ENCODE assay signal across 16 cellular contexts in genomic region chr19:43847884-43848283, GRCh38. TPM values are rescaled to one million over a fixed set of nuclear protein-coding genes. Genes with fewer than 3 reads are reported as not detected.
A peak's percentile ranks its signal among the peaks of the same experiment; 100 is the strongest.
DNase-seq lines count a peak whose midpoint lies in the region; TF ChIP-seq lines count a peak whose summit lies in the region.
"Had no signal": no experiment of that assay in that cellular context is flagged by ENCODE, and none has a peak within 500 bp of the region (broad histone marks: within the 10 kb centered on the region; RNA-seq: fewer than 3 reads in every experiment).

No MANE protein-coding gene starts in this region.

- 77 to 98% methylated on average over 2 to 3 of the region's 4 CpGs for WGBS in endodermal cell (ENCODE audit: insufficient coverage in 1 of 2, insufficient read length in 1 of 2), 2 experiments

- intact Hi-C loops in PC-9 (cut with micrococcal nuclease; ENCODE audit: unreplicated experiment), result no loop called here

- H3K27ac ChIP-seq in PC-9 (no peak overlapping the region), endodermal cell (ENCODE audit: low read depth, low read length) (no peak overlapping the region), subcutaneous abdominal adipose tissue (ENCODE audit: low read depth, low read length) (no peak overlapping the region)

- no peaks in the 10 kb centered on the region for H3K79me2 ChIP-seq in PC-9 (ENCODE audit: low read depth)

- H3F3A ChIP-seq in PC-9 (ENCODE audit: insufficient read depth, low read depth), result no peaks in the 10 kb centered on the region

- H3K4me2 ChIP-seq in PC-9, result no peak overlapping the region

- peaks cover 83% of the 10 kb centered on the region for H3K36me3 Mint-ChIP-seq in endodermal cell (ENCODE audit: low read depth)

- no peaks in the 10 kb centered on the region for H3K4me1 ChIP-seq in PC-9 (replicated peaks; ENCODE audit: insufficient read depth)
- H3K4me1 ChIP-seq in endodermal cell (ENCODE audit: control insufficient read depth, insufficient read depth, low read length), result no peaks in the 10 kb centered on the region
- H3K4me1 ChIP-seq in subcutaneous abdominal adipose tissue (ENCODE audit: control insufficient read depth in 5 of 5, insufficient read depth in 5 of 5, low read length in 5 of 5), result no peaks in the 10 kb centered on the region
- H3K4me1 ChIP-seq: HAP-1 had no signal

- H3K9me3 ChIP-seq in PC-9 (ENCODE audit: insufficient read depth, low read depth) (peaks cover 79% of the 10 kb centered on the region), endodermal cell (ENCODE audit: control insufficient read depth, low read length) (peaks cover 97% of the 10 kb centered on the region), subcutaneous abdominal adipose tissue (ENCODE audit: control insufficient read depth in 5 of 5, low read length in 5 of 5) (peaks cover 76 to 94% (median 91%) of the 10 kb centered on the region in 5 donors)

- H3K27me3 ChIP-seq in PC-9 (ENCODE audit: insufficient read depth, low read depth) (no peaks in the 10 kb centered on the region), endodermal cell (ENCODE audit: control insufficient read depth, insufficient read depth, low read length, poor library complexity, severe bottlenecking) (no peaks in the 10 kb centered on the region), subcutaneous abdominal adipose tissue (ENCODE audit: control insufficient read depth in 5 of 5, insufficient read depth in 4 of 5, low read length in 5 of 5) (no peaks in the 10 kb centered on the region)

- no peaks in the 10 kb centered on the region for H3K27me3 Mint-ChIP-seq in endodermal cell (ENCODE audit: insufficient read depth)

- H3K4me3 ChIP-seq in PC-9, result 0 out of 2 replicates have a peak overlapping the region, but pooled peaks have one; percentile 11
- peak overlapping the region; percentile 42 for H3K4me3 ChIP-seq in endodermal cell (ENCODE audit: low read length)
- H3K4me3 ChIP-seq in subcutaneous abdominal adipose tissue (ENCODE audit: low read depth in 1 of 5, low read length in 5 of 5), result peak overlapping the region; percentile 6 to 54 (median 47)
- H3K4me3 ChIP-seq: HAP-1, K562 had no signal

- BruUV-seq in PC-9 (replicated peaks; lab: Mats Ljungman, UMichigan), result no TSS peak

- no peak overlapping the region for H3K9ac ChIP-seq in endodermal cell (ENCODE audit: extremely low read depth, low read length, poor library complexity, severe bottlenecking)
- H3K9ac ChIP-seq in subcutaneous abdominal adipose tissue (ENCODE audit: low read length in 5 of 5), result no peak overlapping the region

- H3K36me3 ChIP-seq in PC-9 (ENCODE audit: low read depth) (peaks cover 49% of the 10 kb centered on the region), endodermal cell (ENCODE audit: control insufficient read depth, insufficient read depth, low read length) (peaks cover 68% of the 10 kb centered on the region), subcutaneous abdominal adipose tissue (ENCODE audit: control insufficient read depth in 5 of 5, insufficient read depth in 5 of 5, low read length in 5 of 5) (peaks cover 36 to 73% (median 54%) of the 10 kb centered on the region in 5 donors)

- in situ Hi-C loops in GM13977 (cut with MboI; ENCODE audit: low pct_unique_long_range_greater_than_20kb, low sequenced_read_pairs, unreplicated experiment), result loop anchor here (25.0 kb wide), 1 partner anchor 639 kb away; no protein-coding TSS in a partner anchor

- no peak for TF ChIP-seq CTCF in PC-9 (conservative IDR thresholded peaks at IDR 0.05)
- TF ChIP-seq CTCF in endodermal cell (conservative IDR thresholded peaks at IDR 0.05), result no peak
- TF ChIP-seq CTCF in GM13977 (IDR thresholded peaks at IDR 0.05; ENCODE audit: extremely low read depth, insufficient read depth, missing control alignments), result no peak

- no peaks in the 10 kb centered on the region for H4K20me1 ChIP-seq in PC-9 (ENCODE audit: insufficient read depth)

- no peaks in the 10 kb centered on the region for H3K4me1 Mint-ChIP-seq in endodermal cell

- peak; percentile 11 for DNase-seq in ELF-1 (ENCODE audit: low read depth, low spot score)
- DNase-seq in PC-9, result no peak
- DNase-seq in endodermal cell, result no peak
- DNase-seq in AG08395 (ENCODE audit: low spot score), result no peak
- DNase-seq in NCI-H82 (lab: John Stamatoyannopoulos, UW), result no peak
- DNase-seq in GM13977 (ENCODE audit: low spot score), result no peak
- DNase-seq: DMS 273 treated with DMSO at 0.1 percent for 48 hours, NCI-H1092, NCI-H1694, NCI-H2107, NCI-H226, NCI-H526, OCI-M1 had no signal

- H3K27ac Mint-ChIP-seq in endodermal cell, result no peak overlapping the region

- H3K9me2 ChIP-seq in PC-9 (ENCODE audit: insufficient read depth), result no peaks in the 10 kb centered on the region

- no peak overlapping the region for H3K4me3 Mint-ChIP-seq in endodermal cell

- CTCF ChIA-PET in PC-9 (lab: Charles Lee), result no interaction called here

- peaks cover 85% of the 10 kb centered on the region for H3K9me3 Mint-ChIP-seq in endodermal cell

- no peak overlapping the region for H2AFZ ChIP-seq in PC-9

- POLR2A ChIA-PET in PC-9 (lab: Charles Lee; ENCODE audit: unreplicated experiment), result no interaction called here

RNA-seq across cellular contexts. Expression of gene ZNF283, which starts 20.8 kb away (rescaled TPM):
- total RNA-seq in PC-9 (2021) (14.8 and 15.2 TPM in 2 replicates), endodermal cell (10 to 100 TPM in 1 of 2 donors, 1 to 10 TPM in 1; 7.1 to 10.1 TPM)
- 7.1 TPM for polyA plus RNA-seq in endodermal cell (2013, experiment 1 of 2)
- 7.1 TPM for polyA plus RNA-seq in endodermal cell (2013, experiment 2 of 2)

RNA-seq across cellular contexts. Expression of gene ZNF404, which starts 35.9 kb away (rescaled TPM):
- total RNA-seq in PC-9 (2021) (0.24 TPM in 1 of 2 replicates, not detected in the other), endodermal cell (1 to 10 TPM; 4.0 to 6.6 TPM)
- polyA plus RNA-seq in endodermal cell (2013, experiment 1 of 2), result 7.5 TPM
- 5.1 TPM for polyA plus RNA-seq in endodermal cell (2013, experiment 2 of 2)

RNA-seq across cellular contexts. Expression of gene LYPD5, which starts 45.6 kb away (rescaled TPM):
- total RNA-seq in PC-9 (2021) (2.6 and 2.9 TPM in 2 replicates), endodermal cell (under 1 TPM in 1 of 2 donors, not detected in 1; 0.11 TPM)
- not detected for polyA plus RNA-seq in endodermal cell (2013, experiment 1 of 2)
- not detected for polyA plus RNA-seq in endodermal cell (2013, experiment 2 of 2)
